ENCODE assay signal across 18 cellular contexts in genomic region chr2:43475922-43476321, GRCh38.
"Had no signal": no experiment of that assay in that cellular context is flagged by ENCODE, and none has a peak within 500 bp of the region (broad histone marks: within the 10 kb centered on the region; RNA-seq: fewer than 3 reads in every experiment).

No MANE protein-coding gene starts in this region.

- H3K4me3 Mint-ChIP-seq: endodermal cell; naive thymus-derived CD4-positive, alpha-beta T cell had no signal

- H3K27me3 ChIP-seq: hepatocyte, ovary, upper lobe of left lung, uterus had no signal

- H3K9me3 Mint-ChIP-seq: endodermal cell; naive thymus-derived CD4-positive, alpha-beta T cell had no signal

- H3K4me1 Mint-ChIP-seq: naive thymus-derived CD4-positive, alpha-beta T cell had no signal

- DNase-seq: effector CD4-positive, alpha-beta T cell; endodermal cell; foreskin melanocyte; head of caudate nucleus; kidney; left cardiac atrium; left ventricle myocardium inferior; mesenchymal stem cell; naive thymus-derived CD4-positive, alpha-beta T cell; ovary; stimulated activated CD4-positive, alpha-beta T cell treated with anti-CD3 and anti-CD28 coated beads, Interleukin-12 subunit alpha, Interleukin-12 subunit beta, amount 100 ng/mL, for 4 hours; stimulated activated naive CD4-positive, alpha-beta T cell treated with Interleukin-2 at 50 U/mL for 16 hours; uterus had no signal

- H3K4me3 ChIP-seq: coronary artery, hepatocyte, left ventricle myocardium inferior, lung, ovary, skin epidermis, upper lobe of left lung, uterus had no signal

- H3K27ac ChIP-seq: coronary artery, hepatocyte, left ventricle myocardium inferior, skin epidermis, upper lobe of left lung had no signal

- H3K36me3 ChIP-seq: left ventricle myocardium inferior, ovary, upper lobe of left lung, uterus had no signal

- H3K27me3 Mint-ChIP-seq: naive thymus-derived CD4-positive, alpha-beta T cell had no signal

- H3K4me1 ChIP-seq: upper lobe of left lung had no signal

- H3K9me3 ChIP-seq: left ventricle myocardium inferior, ovary, upper lobe of left lung, uterus had no signal

- H3K27ac Mint-ChIP-seq: endodermal cell; naive thymus-derived CD4-positive, alpha-beta T cell had no signal
